In genomic region chr3:129399145-129399894, GRCh38 we compare ENCODE assay signal across 8 cellular contexts. TPM values are rescaled to one million over a fixed set of nuclear protein-coding genes. Genes with fewer than 3 reads are reported as not detected.
DNase-seq lines count a peak whose midpoint lies in the region; ATAC-seq, FAIRE-seq and TF ChIP-seq lines count a peak whose summit lies in the region.

No MANE protein-coding gene starts in this region.

- no peaks in the 10 kb centered on the region for H3K36me3 Mint-ChIP-seq in progenitor cell of endocrine pancreas (ENCODE audit: insufficient read depth)

- WGBS in urinary bladder: under 1% methylated on average over 25 of the region's 25 CpGs

- H3K4me1 ChIP-seq in left ventricle myocardium inferior (peaks cover 42% of the 10 kb centered on the region), urinary bladder (ENCODE audit: insufficient read depth) (no peaks in the 10 kb centered on the region)

- H3K27me3 Mint-ChIP-seq in progenitor cell of endocrine pancreas: no peaks in the 10 kb centered on the region

- peak overlapping the region; percentile 99 for H3K27ac Mint-ChIP-seq in progenitor cell of endocrine pancreas

- no peaks in the 10 kb centered on the region for H3K9me3 ChIP-seq in left ventricle myocardium inferior (replicated peaks)

- FAIRE-seq in GM12891 (lab: Jason Lieb, UNC): peak; percentile 84

- TF ChIP-seq CTCF in left ventricle myocardium inferior (IDR thresholded peaks at IDR 0.05; ENCODE audit: borderline replicate concordance): peak; percentile 83
- TF ChIP-seq CTCF in progenitor cell of endocrine pancreas (IDR thresholded peaks at IDR 0.05; ENCODE audit: unreplicated experiment): peak; percentile 75

- H3K4me3 Mint-ChIP-seq in progenitor cell of endocrine pancreas (ENCODE audit: low read depth): peak overlapping the region; percentile 98

- peak; percentile 87 for ATAC-seq in HG02798 (IDR thresholded peaks at IDR 0.05; ENCODE audit: poor library complexity, unreplicated experiment)

- TF ChIP-seq POLR2A in GM12891 (IDR thresholded peaks at IDR 0.05; ENCODE audit: low read depth, low read length): no peak

- H3K36me3 ChIP-seq in left ventricle myocardium inferior (peaks cover 10% of the 10 kb centered on the region), urinary bladder (ENCODE audit: insufficient read depth) (no peaks in the 10 kb centered on the region)

- no peaks in the 10 kb centered on the region for H3K27me3 ChIP-seq in left ventricle myocardium inferior (ENCODE audit: low read depth)

- intact Hi-C loops in left ventricle myocardium inferior (cut with micrococcal nuclease): no loop called here

- H3K4me3 ChIP-seq in left ventricle myocardium inferior (peak overlapping the region; percentile 93), urinary bladder (ENCODE audit: low read depth, low read length) (peak overlapping the region; percentile 78)

- H3K9me3 Mint-ChIP-seq in progenitor cell of endocrine pancreas (ENCODE audit: low read depth): no peaks in the 10 kb centered on the region

- H3K4me1 Mint-ChIP-seq in progenitor cell of endocrine pancreas (ENCODE audit: low read depth): peaks cover 14% of the 10 kb centered on the region

- DNase-seq in GM12891 (ENCODE audit: insufficient read length, low spot score): peak; percentile 64
- peak; percentile 97 for DNase-seq in NCI-H1417 treated with DMSO at 0.1 percent for 48 hours (lab: John Stamatoyannopoulos, UW)
- peak; percentile 71 for DNase-seq in T follicular helper cell (ENCODE audit: low read depth)
- peak; percentile 20 to 92 (median 72) for DNase-seq in amygdala (lab: John Stamatoyannopoulos, UW)
- peak; percentile 72 for DNase-seq in left ventricle myocardium inferior
- peak; percentile 48 for DNase-seq in progenitor cell of endocrine pancreas (ENCODE audit: low spot score, unreplicated experiment)

- H3K27ac ChIP-seq in left ventricle myocardium inferior (replicated peaks) (peak overlapping the region; percentile 94), urinary bladder (ENCODE audit: low read depth) (peak overlapping the region; percentile 39)

TF ChIP-seq in GM12891, 5 proteins besides CTCF, POLR2A, EP300 and RAD21:
- TF ChIP-seq TAF1 (IDR thresholded peaks at IDR 0.05; ENCODE audit: low read depth, low read length): peak; percentile 10; the same call in 1 of the 2 replicates
- TF ChIP-seq SPI1 (IDR thresholded peaks at IDR 0.05; ENCODE audit: low read depth, low read length): peak; percentile 49; the same call in 1 of the 2 replicates
- 0 out of 2 replicates have a peak, but pooled peaks have one; percentile 58 for TF ChIP-seq POU2F2 (IDR thresholded peaks at IDR 0.05; ENCODE audit: low read depth, low read length)
- TF ChIP-seq POLR2AphosphoS5 (IDR thresholded peaks at IDR 0.05; ENCODE audit: low read depth, low read length): peak; percentile 46; the same call in 1 of the 2 replicates
- TF ChIP-seq PAX5 (IDR thresholded peaks at IDR 0.05; ENCODE audit: insufficient read depth, low read length, severe bottlenecking): no peak

RNA-seq across cellular contexts. Expression of gene EFCAB12, which starts 29.1 kb away (rescaled TPM):
- 0.13 TPM for polyA plus RNA-seq in GM12891 (2012; ENCODE audit: low read depth, missing spikeins)
- total RNA-seq in left ventricle myocardium inferior: not detected
- 6.6 and 6.8 TPM in 2 replicates for total RNA-seq in progenitor cell of endocrine pancreas
- total RNA-seq in urinary bladder: not detected
- 0.10 TPM for polyA plus RNA-seq in urinary bladder

RNA-seq across cellular contexts. Expression of gene MBD4, which starts 40.4 kb away (rescaled TPM):
- polyA plus RNA-seq in GM12891 (2012; ENCODE audit: low read depth, missing spikeins): 26.5 TPM
- total RNA-seq in left ventricle myocardium inferior (18.8 TPM), progenitor cell of endocrine pancreas (32.5 and 37.1 TPM in 2 replicates), urinary bladder (27.7 TPM)
- polyA plus RNA-seq in urinary bladder: 20.7 TPM

RNA-seq across cellular contexts. Expression of gene IFT122, which starts 40.7 kb away (rescaled TPM):
- polyA plus RNA-seq in GM12891 (2012; ENCODE audit: low read depth, missing spikeins): 9.0 TPM
- total RNA-seq in left ventricle myocardium inferior (16.5 TPM), progenitor cell of endocrine pancreas (69.6 and 75.6 TPM in 2 replicates), urinary bladder (45.9 TPM)
- 14.1 TPM for polyA plus RNA-seq in urinary bladder

Comparison
In these comparisons a context has a peak if more than half of its experiments do, and no peak if none do; other contexts are left out.
1. Peak in every context shown above with its lines: DNase-seq, ATAC-seq, H3K4me3 ChIP-seq and H3K27ac ChIP-seq.